In the genomic region with DNA sequence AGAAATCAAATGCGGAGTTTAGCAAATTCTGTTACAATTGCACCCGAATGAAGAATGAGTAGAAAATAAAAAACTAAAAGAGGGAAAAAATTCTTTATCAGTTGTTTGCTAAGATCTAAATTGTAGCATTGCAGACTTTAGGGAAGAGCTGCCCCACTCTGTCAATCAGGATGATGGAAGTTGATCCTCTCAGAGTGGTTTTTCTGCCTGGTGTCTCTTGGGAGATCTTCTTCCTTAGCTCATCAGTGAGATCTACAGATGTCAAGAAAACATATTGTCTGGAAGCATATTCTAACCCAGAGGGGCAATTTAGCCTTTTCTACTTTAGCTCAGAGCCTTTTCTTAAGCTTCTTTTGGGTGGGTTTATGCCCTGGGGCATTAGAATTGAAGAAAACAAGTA, we compare ENCODE assay signal across 15 cellular contexts.
A peak's percentile ranks its signal among the peaks of the same experiment; 100 is the strongest.
DNase-seq lines count a peak whose midpoint lies in the region; ATAC-seq, FAIRE-seq and TF ChIP-seq lines count a peak whose summit lies in the region.
"Had no signal": no experiment of that assay in that cellular context is flagged by ENCODE, and none has a peak within 500 bp of the region (broad histone marks: within the 10 kb centered on the region; RNA-seq: fewer than 3 reads in every experiment).

No MANE protein-coding gene starts in this region.

- no peak for TF ChIP-seq POLR2A in heart left ventricle (IDR thresholded peaks at IDR 0.05)

- H3K27me3 ChIP-seq in BLaER1 (no peaks in the 10 kb centered on the region), WERI-Rb-1 (ENCODE audit: insufficient read depth, low read depth, severe bottlenecking) (no peaks in the 10 kb centered on the region), heart left ventricle (no peaks in the 10 kb centered on the region), dorsolateral prefrontal cortex (no peaks in the 10 kb centered on the region)

- H3K9ac ChIP-seq in BLaER1 = no peak overlapping the region

- H4K20me1 ChIP-seq in BLaER1 = no peaks in the 10 kb centered on the region

- intact Hi-C loops in heart left ventricle (cut with DNase I) = no loop called here
- intact Hi-C loops in dorsolateral prefrontal cortex (cut with DNase I) = no loop called here

- H3K9me3 ChIP-seq in BLaER1 (no peaks in the 10 kb centered on the region), WERI-Rb-1 (ENCODE audit: severe bottlenecking) (no peaks in the 10 kb centered on the region), heart left ventricle (peaks cover 0 to 4% (median 0%) of the 10 kb centered on the region in 12 donors)
- H3K9me3 ChIP-seq: HAP-1 had no signal

- H3K4me3 ChIP-seq in BLaER1 (no peak overlapping the region), WERI-Rb-1 (ENCODE audit: low read depth, low read length) (no peak overlapping the region), heart left ventricle (no peak overlapping the region), dorsolateral prefrontal cortex (no peak overlapping the region)
- H3K4me3 ChIP-seq: HAP-1 had no signal

- no peak overlapping the region for H3K27ac ChIP-seq in BLaER1
- no peak overlapping the region for H3K27ac ChIP-seq in WERI-Rb-1
- no peak overlapping the region for H3K27ac ChIP-seq in heart left ventricle
- H3K27ac ChIP-seq in dorsolateral prefrontal cortex = peak overlapping the region in 16 of 59 donors; percentile 40 to 92 (median 86)

- H3K4me1 ChIP-seq in BLaER1 (peaks cover 21% of the 10 kb centered on the region), heart left ventricle (no peaks in the 10 kb centered on the region)
- H3K4me1 ChIP-seq: HAP-1 had no signal

- peak overlapping the region; percentile 39 for H3K4me2 ChIP-seq in BLaER1

- no peak for TF ChIP-seq CTCF in D721Med (IDR thresholded peaks at IDR 0.05; ENCODE audit: insufficient read depth, missing control alignments)
- no peak for TF ChIP-seq CTCF in WERI-Rb-1 (IDR thresholded peaks at IDR 0.05; ENCODE audit: low read depth, low read length)
- TF ChIP-seq CTCF in heart left ventricle (IDR thresholded peaks at IDR 0.05) = no peak
- no peak for TF ChIP-seq CTCF in dorsolateral prefrontal cortex (IDR thresholded peaks at IDR 0.05 in 54 of 56, conservative IDR thresholded peaks at IDR 0.05 in 2 of 56; ENCODE audit: low read depth in 1 of 56, partially characterized antibody in 56 of 56)

- 92 to 96% (median 94%) methylated on average over 2 of the region's 2 CpGs for WGBS in heart left ventricle, 4 donors

- H3K36me3 ChIP-seq in BLaER1 (no peaks in the 10 kb centered on the region), WERI-Rb-1 (no peaks in the 10 kb centered on the region), heart left ventricle (no peaks in the 10 kb centered on the region)
- H3K36me3 ChIP-seq: HAP-1 had no signal

- ATAC-seq in heart left ventricle = no peak

- FAIRE-seq in D721Med (lab: Jason Lieb, UNC) = peak; percentile 88
- FAIRE-seq: A204.1, G401.6, GM12892, GM19239, H1 had no signal

- DNase-seq in D721Med (ENCODE audit: insufficient read length, low spot score) (no peak), WERI-Rb-1 (peak; percentile 5), pons (ENCODE audit: low spot score) (peak; percentile 5), heart left ventricle (no peak), dorsolateral prefrontal cortex (no peak)
- DNase-seq in activated naive CD4-positive, alpha-beta T cell (lab: John Stamatoyannopoulos, UW) = no peak
- DNase-seq: CD4-positive, CD25-positive, alpha-beta regulatory T cell; DMS79 had no signal

Comparison
In these comparisons a context has a peak if more than half of its experiments do, and no peak if none do; other contexts are left out.
1. DNase-seq: peak in WERI-Rb-1 (single experiment) and pons (single experiment); none in D721Med (single experiment), heart left ventricle (0 of 5), activated naive CD4-positive, alpha-beta T cell (0 of 4) and dorsolateral prefrontal cortex (0 of 10).